Comparison of ENCODE assay signal across 1 cellular context in genomic region chr4:89111833-89112563, GRCh38.
TF ChIP-seq lines count a peak whose summit lies in the region.

No MANE protein-coding gene starts in this region.

TF ChIP-seq in HepG2, 621 proteins besides CTCF, POLR2A, EP300 and RAD21 (continued from another document and continues in another):
- TF ChIP-seq SUZ12 (IDR thresholded peaks at IDR 0.05; ENCODE audit: low read depth, low read length) (no peak), TCF7 (IDR thresholded peaks at IDR 0.05; ENCODE audit: low read depth) (peak; percentile 53; the same call in 1 of the 2 replicates), ELF1 (CRISPR knock-in tag; IDR thresholded peaks at IDR 0.05) (no peak), ZNF616 (CRISPR knock-in tag; IDR thresholded peaks at IDR 0.05; ENCODE audit: low read depth) (no peak), MBD4 (IDR thresholded peaks at IDR 0.05; ENCODE audit: borderline replicate concordance, low read length) (no peak), ZNF10 (CRISPR knock-in tag; IDR thresholded peaks at IDR 0.05; ENCODE audit: borderline replicate concordance, low read depth) (no peak), ZHX1 (CRISPR knock-in tag; IDR thresholded peaks at IDR 0.05; ENCODE audit: low read depth) (no peak), ZNF225 (CRISPR knock-in tag; IDR thresholded peaks at IDR 0.05) (no peak), FOXO1 (CRISPR knock-in tag; IDR thresholded peaks at IDR 0.05) (peak; percentile 86), CEBPB (IDR thresholded peaks at IDR 0.05; ENCODE audit: borderline replicate concordance, low read depth, low read length) (peak; percentile 100), EZH2 (conservative IDR thresholded peaks at IDR 0.05; ENCODE audit: low read depth, low read length) (no peak), TP53 (CRISPR knock-in tag; conservative IDR thresholded peaks at IDR 0.05) (no peak), ISX (CRISPR knock-in tag; conservative IDR thresholded peaks at IDR 0.05) (no peak), KMT2A (CRISPR knock-in tag; IDR thresholded peaks at IDR 0.05) (no peak), ZNF383 (CRISPR knock-in tag; IDR thresholded peaks at IDR 0.05; ENCODE audit: borderline replicate concordance) (no peak), PHF20 (CRISPR knock-in tag; IDR thresholded peaks at IDR 0.05) (no peak), SMARCE1 (IDR thresholded peaks at IDR 0.05; ENCODE audit: borderline replicate concordance) (no peak), NR2F1 (CRISPR knock-in tag; IDR thresholded peaks at IDR 0.05) (peak; percentile 60 to 69; a peak in 3 of 4 replicates), TBX3 (IDR thresholded peaks at IDR 0.05; ENCODE audit: borderline replicate concordance) (peak; percentile 31; the same call in 1 of the 2 replicates), PHF21A (CRISPR knock-in tag; IDR thresholded peaks at IDR 0.05) (peak; percentile 57; the same call in 1 of the 2 replicates), NAIF1 (CRISPR knock-in tag; IDR thresholded peaks at IDR 0.05; ENCODE audit: borderline replicate concordance) (no peak), IRF9 (CRISPR knock-in tag; IDR thresholded peaks at IDR 0.05; ENCODE audit: borderline replicate concordance) (no peak), FOXK1 (CRISPR knock-in tag; IDR thresholded peaks at IDR 0.05; ENCODE audit: borderline replicate concordance, low read depth) (peak; percentile 88; the same call in 1 of the 2 replicates), ZNF710 (CRISPR knock-in tag; IDR thresholded peaks at IDR 0.05; ENCODE audit: borderline replicate concordance) (peak; percentile 88; the same call in 1 of the 2 replicates), ZNF891 (CRISPR knock-in tag; IDR thresholded peaks at IDR 0.05) (no peak), ZNF816 (CRISPR knock-in tag; IDR thresholded peaks at IDR 0.05; ENCODE audit: borderline replicate concordance) (no peak), SMAD9 (CRISPR knock-in tag; IDR thresholded peaks at IDR 0.05) (no peak), NFYC (CRISPR knock-in tag; IDR thresholded peaks at IDR 0.05) (no peak), MTERF4 (CRISPR knock-in tag; IDR thresholded peaks at IDR 0.05) (no peak), ZBTB20 (CRISPR knock-in tag; IDR thresholded peaks at IDR 0.05; ENCODE audit: borderline replicate concordance, low read depth) (peak; percentile 91; the same call in 1 of the 2 replicates), EHMT2 (IDR thresholded peaks at IDR 0.05; ENCODE audit: borderline replicate concordance, low read depth, low read length) (peak; percentile 37; the same call in 1 of the 2 replicates), MED13 (CRISPR knock-in tag; IDR thresholded peaks at IDR 0.05) (peak; percentile 68; the same call in 1 of the 2 replicates), HOXA9 (CRISPR knock-in tag; IDR thresholded peaks at IDR 0.05; ENCODE audit: borderline replicate concordance) (no peak; the same call in 1 of the 2 replicates), ZNF776 (CRISPR knock-in tag; IDR thresholded peaks at IDR 0.05) (no peak; the same call in 1 of the 2 replicates), CCAR2 (optimal IDR thresholded peaks at IDR 0.05; ENCODE audit: low read depth, low read length) (no peak), ZNF749 (CRISPR knock-in tag; IDR thresholded peaks at IDR 0.05; ENCODE audit: borderline replicate concordance) (peak; percentile 42; the same call in 1 of the 2 replicates), ZNF496 (CRISPR knock-in tag; IDR thresholded peaks at IDR 0.05; ENCODE audit: insufficient replicate concordance) (no peak), HES4 (CRISPR knock-in tag; IDR thresholded peaks at IDR 0.05; ENCODE audit: borderline replicate concordance) (no peak), PBX2 (CRISPR knock-in tag; IDR thresholded peaks at IDR 0.05) (no peak), ZNF839 (CRISPR knock-in tag; IDR thresholded peaks at IDR 0.05; ENCODE audit: borderline replicate concordance) (no peak), ZNF432 (CRISPR knock-in tag; IDR thresholded peaks at IDR 0.05; ENCODE audit: borderline replicate concordance) (no peak), ADNP (CRISPR knock-in tag; IDR thresholded peaks at IDR 0.05) (no peak), ZNF513 (CRISPR knock-in tag; conservative IDR thresholded peaks at IDR 0.05) (no peak), ZBTB3 (CRISPR knock-in tag; IDR thresholded peaks at IDR 0.05; ENCODE audit: borderline replicate concordance, low read depth) (no peak), ARNT (IDR thresholded peaks at IDR 0.05) (no peak), ZNF441 (CRISPR knock-in tag; IDR thresholded peaks at IDR 0.05; ENCODE audit: borderline replicate concordance) (no peak), SIN3A (IDR thresholded peaks at IDR 0.05; ENCODE audit: borderline replicate concordance, low read depth, low read length) (peak; percentile 53; the same call in 1 of the 2 replicates), RBM39 (IDR thresholded peaks at IDR 0.05; ENCODE audit: low read depth, low read length, poor library complexity, severe bottlenecking) (no peak), ZBTB8A (CRISPR knock-in tag; IDR thresholded peaks at IDR 0.05; ENCODE audit: borderline replicate concordance, low read depth) (no peak), JDP2 (CRISPR knock-in tag; IDR thresholded peaks at IDR 0.05; ENCODE audit: borderline replicate concordance) (no peak; the same call in 1 of the 2 replicates), ELF4 (CRISPR knock-in tag; IDR thresholded peaks at IDR 0.05; ENCODE audit: borderline replicate concordance) (no peak), ZSCAN25 (CRISPR knock-in tag; IDR thresholded peaks at IDR 0.05) (peak; percentile 43; the same call in 1 of the 2 replicates), PITX1 (CRISPR knock-in tag; IDR thresholded peaks at IDR 0.05) (peak; percentile 82), NFE2L2 (IDR thresholded peaks at IDR 0.05; ENCODE audit: low read length) (no peak), ARID2 (CRISPR knock-in tag; IDR thresholded peaks at IDR 0.05; ENCODE audit: borderline replicate concordance) (no peak), ZNF264 (CRISPR knock-in tag; IDR thresholded peaks at IDR 0.05) (peak; percentile 94), RXRA (CRISPR knock-in tag; IDR thresholded peaks at IDR 0.05) (peak; percentile 86; the same call in 1 of the 2 replicates), ZNF782 (CRISPR knock-in tag; IDR thresholded peaks at IDR 0.05; ENCODE audit: borderline replicate concordance) (peak; percentile 1; the same call in 1 of the 2 replicates), NFE2L1 (CRISPR knock-in tag; IDR thresholded peaks at IDR 0.05; ENCODE audit: borderline replicate concordance) (no peak), HMGXB4 (CRISPR knock-in tag; IDR thresholded peaks at IDR 0.05; ENCODE audit: borderline replicate concordance in 1 of 2, low read depth in 1 of 2) (no peak), ZNF20 (CRISPR knock-in tag; IDR thresholded peaks at IDR 0.05) (peak; percentile 73; the same call in 1 of the 2 replicates), MYPOP (CRISPR knock-in tag; IDR thresholded peaks at IDR 0.05) (no peak; the same call in 1 of the 2 replicates), KDM5B (CRISPR knock-in tag; IDR thresholded peaks at IDR 0.05; ENCODE audit: borderline replicate concordance) (no peak; the same call in 1 of the 2 replicates), ZNF317 (CRISPR knock-in tag; IDR thresholded peaks at IDR 0.05) (peak; percentile 81)
